2 cellular contexts compared by ENCODE assay signal in the genomic region with DNA sequence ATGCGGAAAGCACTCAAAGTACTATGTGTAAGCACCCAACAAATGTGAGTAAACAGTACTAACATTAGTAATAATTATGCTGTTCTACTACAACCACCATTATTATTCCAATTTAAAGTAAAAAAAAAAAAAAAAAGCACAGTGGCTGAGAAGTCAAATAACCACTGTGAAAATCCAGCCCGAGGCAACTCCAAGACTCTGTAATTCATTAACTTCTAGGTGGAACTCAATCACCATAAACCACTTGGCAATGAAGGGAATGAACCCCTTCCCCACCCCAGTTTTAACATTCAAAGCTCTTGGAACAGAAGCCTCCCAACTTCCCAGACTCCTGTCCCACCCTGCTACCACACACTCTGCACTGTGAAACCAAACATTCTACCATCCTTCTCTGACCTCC.
TF ChIP-seq lines count a peak whose summit lies in the region.

No MANE protein-coding gene starts in this region.

TF ChIP-seq in GM23338, 12 proteins besides CTCF, POLR2A, EP300 and RAD21 (continued from another document):
- TF ChIP-seq EZH2 (IDR thresholded peaks at IDR 0.05; ENCODE audit: low read depth, unreplicated experiment) = no peak

TF ChIP-seq in H1, 55 proteins besides CTCF, POLR2A, EP300 and RAD21 (continued from another document):
- TF ChIP-seq CREB1 (IDR thresholded peaks at IDR 0.05) = no peak
- no peak for TF ChIP-seq RBBP5 (IDR thresholded peaks at IDR 0.05; ENCODE audit: borderline replicate concordance, low read depth, low read length)
- TF ChIP-seq BCL11A (IDR thresholded peaks at IDR 0.05; ENCODE audit: low read depth in 2 of 2, low read length in 2 of 2) = no peak
TF ChIP-seq in H1: peak in this region for 0.
